Comparison of ENCODE assay signal across 2 cellular contexts in the genomic region with DNA sequence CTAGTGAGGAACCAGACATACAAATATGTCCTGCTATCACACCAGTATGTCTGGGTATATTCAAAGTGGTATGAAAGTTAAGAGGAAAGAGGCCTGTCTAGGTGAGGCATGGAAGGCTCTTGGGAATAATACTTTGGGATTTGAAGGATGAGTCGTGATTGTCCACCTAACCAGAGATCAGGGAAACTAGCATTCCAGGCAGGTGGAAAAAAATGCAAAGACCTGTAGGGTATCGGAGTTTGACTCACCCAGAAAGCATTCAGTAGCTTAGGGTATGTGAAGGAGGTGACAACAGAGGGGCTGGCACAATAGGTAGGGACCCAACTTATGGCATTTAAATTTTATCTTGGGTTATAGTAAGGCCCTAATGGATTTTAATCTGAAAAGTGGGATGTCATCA.
TF ChIP-seq lines count a peak whose summit lies in the region.

No MANE protein-coding gene starts in this region.

TF ChIP-seq in GM23338, 12 proteins besides CTCF, POLR2A, EP300 and RAD21:
- TF ChIP-seq POLR2AphosphoS5 (IDR thresholded peaks at IDR 0.05; ENCODE audit: low read depth), result no peak
TF ChIP-seq in GM23338: peak in this region for 0.

TF ChIP-seq in K562, 482 proteins besides CTCF, POLR2A, EP300 and RAD21:
- TF ChIP-seq ZNF589 (CRISPR knock-in tag; IDR thresholded peaks at IDR 0.05; ENCODE audit: low read depth) (peak; percentile 9; the same call in 1 of the 2 replicates), CHD2 (IDR thresholded peaks at IDR 0.05; ENCODE audit: low read depth, low read length) (no peak)
